In genomic region chr9:38583765-38584164, GRCh38 we compare ENCODE assay signal across 1 cellular context. TPM values are rescaled to one million over a fixed set of nuclear protein-coding genes. Genes with fewer than 3 reads are reported as not detected.
"Had no signal": no experiment of that assay in that cellular context is flagged by ENCODE, and none has a peak within 500 bp of the region (broad histone marks: within the 10 kb centered on the region; RNA-seq: fewer than 3 reads in every experiment).

No MANE protein-coding gene starts in this region.

RNA-seq across cellular contexts. Expression of gene ANKRD18A, which starts 36.6 kb away (rescaled TPM):
- total RNA-seq: thoracic aorta had no signal
